Comparison of ENCODE assay signal across 1 cellular context in genomic region chr2:20011276-20012031, GRCh38.
TF ChIP-seq lines count a peak whose summit lies in the region.

No MANE protein-coding gene starts in this region.

TF ChIP-seq in endothelial cell of umbilical vein, 7 proteins besides CTCF, POLR2A, EP300 and RAD21:
- TF ChIP-seq EZH2 (IDR thresholded peaks at IDR 0.05; ENCODE audit: borderline replicate concordance, low read depth, low read length, severe bottlenecking): no peak
- no peak for TF ChIP-seq POLR2AphosphoS5 (IDR thresholded peaks at IDR 0.05; ENCODE audit: insufficient read depth, low read depth, low read length)
- no peak for TF ChIP-seq GATA2 (IDR thresholded peaks at IDR 0.05; ENCODE audit: insufficient read depth, insufficient read length, low read depth, low read length)
- TF ChIP-seq FOS (IDR thresholded peaks at IDR 0.05; ENCODE audit: borderline replicate concordance, insufficient read depth, low read length): no peak
- TF ChIP-seq JUN (IDR thresholded peaks at IDR 0.05; ENCODE audit: borderline replicate concordance, insufficient read depth, insufficient read length, low read depth): no peak
- TF ChIP-seq MYC (IDR thresholded peaks at IDR 0.05; ENCODE audit: low read depth, low read length): no peak
- no peak for TF ChIP-seq MAX (IDR thresholded peaks at IDR 0.05; ENCODE audit: insufficient read depth, insufficient read length)
TF ChIP-seq in endothelial cell of umbilical vein: peak in this region for 0.
